Comparison of ENCODE assay signal across 13 cellular contexts in the genomic region with DNA sequence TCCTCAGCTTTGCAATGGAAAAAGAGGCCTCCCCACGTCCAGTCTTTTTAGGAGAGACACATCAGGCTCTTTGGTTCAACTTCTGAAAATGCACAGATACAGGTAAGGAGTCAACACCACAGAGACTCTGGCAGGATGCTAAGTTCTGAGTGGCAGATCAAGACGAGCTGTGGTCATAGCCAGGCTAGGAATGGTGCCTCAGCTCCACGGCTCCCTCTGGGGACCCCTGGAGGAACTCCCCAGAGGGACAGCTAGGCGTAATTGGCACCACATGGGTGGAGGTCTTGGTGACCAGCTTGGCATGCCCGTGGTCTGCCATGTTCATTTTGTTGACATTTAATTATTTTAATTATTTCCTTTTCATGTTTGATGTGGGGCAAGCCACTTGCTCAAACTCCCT.
DNase-seq lines count a peak whose midpoint lies in the region; ATAC-seq, FAIRE-seq and TF ChIP-seq lines count a peak whose summit lies in the region.
"Had no signal": no experiment of that assay in that cellular context is flagged by ENCODE, and none has a peak within 500 bp of the region (broad histone marks: within the 10 kb centered on the region; RNA-seq: fewer than 3 reads in every experiment).

No MANE protein-coding gene starts in this region.

- no peaks in the 10 kb centered on the region for H3K4me1 Mint-ChIP-seq in Caco-2 (ENCODE audit: low read depth, unreplicated experiment)
- H3K4me1 Mint-ChIP-seq: stimulated activated effector memory CD8-positive, alpha-beta T cell treated with anti-CD3 and anti-CD28 coated beads, Interleukin-12 subunit alpha, Interleukin-12 subunit beta, amount 100 ng/mL, for 72 hours had no signal

- no peaks in the 10 kb centered on the region for H3K27me3 ChIP-seq in Caco-2 (replicated peaks; ENCODE audit: control insufficient read depth, insufficient read depth, low read length)

- H3K9me3 Mint-ChIP-seq in Caco-2 (ENCODE audit: unreplicated experiment): no peaks in the 10 kb centered on the region

- BruUV-seq in Caco-2 (replicated peaks; lab: Mats Ljungman, UMichigan): no TSS peak

- H3K9me3 ChIP-seq in Caco-2: no peaks in the 10 kb centered on the region

- no peaks in the 10 kb centered on the region for H3K27me3 Mint-ChIP-seq in Caco-2 (ENCODE audit: insufficient read depth, unreplicated experiment)

- H3K4me3 Mint-ChIP-seq in Caco-2 (ENCODE audit: unreplicated experiment): no peak overlapping the region
- H3K4me3 Mint-ChIP-seq: stimulated activated effector memory CD8-positive, alpha-beta T cell treated with anti-CD3 and anti-CD28 coated beads, Interleukin-12 subunit alpha, Interleukin-12 subunit beta, amount 100 ng/mL, for 72 hours had no signal

- POLR2A ChIA-PET in Caco-2 (lab: Charles Lee): no interaction called here

- no peak overlapping the region for H3K4me3 ChIP-seq in Caco-2 (ENCODE audit: low read depth, low read length)

- CTCF ChIA-PET in Caco-2 (lab: Charles Lee): interaction anchor here (0.6 to 1.2 kb wide), 2 partner anchors 22 to 443 kb away, joined by 3 read pairs; a partner anchor contains a TSS

- in situ Hi-C loops in SK-MEL-5 (cut with HindIII; ENCODE audit: low pct_unique_long_range_greater_than_20kb, low sequenced_read_pairs): no loop called here

- TF ChIP-seq CTCF in Caco-2 (IDR thresholded peaks at IDR 0.05; ENCODE audit: insufficient read depth in 1 of 2, low read depth in 1 of 2, low read length in 1 of 2, severe bottlenecking in 1 of 2, unreplicated experiment in 1 of 2): peak; percentile 16 to 17

- no peaks in the 10 kb centered on the region for H3K4me1 ChIP-seq in Caco-2

- H3K27ac Mint-ChIP-seq in Caco-2 (ENCODE audit: unreplicated experiment): no peak overlapping the region
- H3K27ac Mint-ChIP-seq: stimulated activated effector memory CD8-positive, alpha-beta T cell treated with anti-CD3 and anti-CD28 coated beads, Interleukin-12 subunit alpha, Interleukin-12 subunit beta, amount 100 ng/mL, for 72 hours had no signal

- FAIRE-seq in H54 (lab: Jason Lieb, UNC): no peak
- FAIRE-seq: endometrium, islet of Langerhans had no signal

- DNase-seq in Caco-2 (peak in 1 of 2 experiments; percentile 7), H54 (ENCODE audit: insufficient read length, low spot score) (peak; percentile 12), SK-MEL-5 (ENCODE audit: low read depth, low spot score) (peak; percentile 20), iPS DF 19.7 (ENCODE audit: low read depth, low spot score) (peak; percentile 12), MV-4-11 (lab: John Stamatoyannopoulos, UW) (no peak), NCI-H1930 (lab: John Stamatoyannopoulos, UW) (no peak)
- DNase-seq in activated CD4-positive, alpha-beta T cell treated with anti-CD3 and anti-CD28 coated beads for 48 hours: no peak
- DNase-seq: activated CD4-positive, alpha-beta T cell treated with anti-CD3 and anti-CD28 coated beads, Interleukin-2, amount 50 U/mL, for 4 hours; NCI-H1436 had no signal

- H3K36me3 Mint-ChIP-seq in Caco-2 (ENCODE audit: insufficient read depth, unreplicated experiment): no peaks in the 10 kb centered on the region
- H3K36me3 Mint-ChIP-seq: stimulated activated effector memory CD8-positive, alpha-beta T cell treated with anti-CD3 and anti-CD28 coated beads, Interleukin-12 subunit alpha, Interleukin-12 subunit beta, amount 100 ng/mL, for 72 hours had no signal

- no peak for ATAC-seq in HG02852 (IDR thresholded peaks at IDR 0.05; ENCODE audit: unreplicated experiment)
- ATAC-seq: stimulated activated effector memory CD8-positive, alpha-beta T cell treated with anti-CD3 and anti-CD28 coated beads, Interleukin-12 subunit alpha, Interleukin-12 subunit beta, amount 100 ng/mL, for 72 hours had no signal

- intact Hi-C loops in Caco-2 (cut with micrococcal nuclease; ENCODE audit: unreplicated experiment): no loop called here

- no peaks in the 10 kb centered on the region for H3K36me3 ChIP-seq in Caco-2 (ENCODE audit: control insufficient read depth, insufficient read depth, low read length)

- no peak for TF ChIP-seq POLR2A in H54 (IDR thresholded peaks at IDR 0.05; ENCODE audit: low read depth, low read length)

Comparison
In these comparisons a context has a peak if more than half of its experiments do, and no peak if none do; other contexts are left out.
1. DNase-seq: peak in H54 (single experiment), SK-MEL-5 (single experiment) and iPS DF 19.7 (single experiment); none in MV-4-11 (single experiment), activated CD4-positive, alpha-beta T cell treated with anti-CD3 and anti-CD28 coated beads for 48 hours (single experiment) and NCI-H1930 (0 of 2).